1 cellular context compared by ENCODE assay signal in genomic region chr6:26594730-26595632, GRCh38.
TF ChIP-seq lines count a peak whose summit lies in the region.

No MANE protein-coding gene starts in this region.

TF ChIP-seq in HCT116, 20 proteins besides CTCF, POLR2A, EP300 and RAD21 (continued from another document):
- no peak for TF ChIP-seq ZBTB33 (IDR thresholded peaks at IDR 0.05; ENCODE audit: extremely low read depth, insufficient replicate concordance, low read length)
- no peak for TF ChIP-seq SP1 (IDR thresholded peaks at IDR 0.05; ENCODE audit: low read depth)
- TF ChIP-seq TCF7L2 (IDR thresholded peaks at IDR 0.05; ENCODE audit: borderline replicate concordance, extremely low read depth, insufficient read depth, insufficient read length): no peak
- TF ChIP-seq CEBPB (IDR thresholded peaks at IDR 0.05; ENCODE audit: low read depth): peak; percentile 42; the same call in 1 of the 2 replicates
- TF ChIP-seq ELF1 (IDR thresholded peaks at IDR 0.05; ENCODE audit: borderline replicate concordance, low read depth): no peak; the same call in 1 of the 2 replicates
- no peak for TF ChIP-seq JUND (IDR thresholded peaks at IDR 0.05)
- TF ChIP-seq POLR2AphosphoS5 (IDR thresholded peaks at IDR 0.05; ENCODE audit: low read depth, low read length): peak; percentile 18; the same call in 1 of the 2 replicates
- no peak for TF ChIP-seq EZH2phosphoT487 (IDR thresholded peaks at IDR 0.05; ENCODE audit: borderline replicate concordance)
- 0 out of 2 replicates have a peak, but pooled peaks have one; percentile 17 for TF ChIP-seq FOSL1 (IDR thresholded peaks at IDR 0.05; ENCODE audit: low read depth)
- no peak; the same call in 1 of the 2 replicates for TF ChIP-seq MAX (IDR thresholded peaks at IDR 0.05)
- TF ChIP-seq SIN3A (IDR thresholded peaks at IDR 0.05; ENCODE audit: low read depth): no peak; the same call in 1 of the 2 replicates
- TF ChIP-seq EZH2 (IDR thresholded peaks at IDR 0.05): no peak
- TF ChIP-seq ATF3 (IDR thresholded peaks at IDR 0.05): peak; percentile 93
- TF ChIP-seq CBX3 (IDR thresholded peaks at IDR 0.05; ENCODE audit: low read depth): peak; percentile 91
- no peak for TF ChIP-seq ZFX (IDR thresholded peaks at IDR 0.05)
- TF ChIP-seq EGR1 (IDR thresholded peaks at IDR 0.05; ENCODE audit: low read depth): no peak
- TF ChIP-seq YY1 (IDR thresholded peaks at IDR 0.05; ENCODE audit: extremely low read depth, insufficient replicate concordance, low read depth, low read length): peak; percentile 57
